Comparison of ENCODE assay signal across 8 cellular contexts in the genomic region with DNA sequence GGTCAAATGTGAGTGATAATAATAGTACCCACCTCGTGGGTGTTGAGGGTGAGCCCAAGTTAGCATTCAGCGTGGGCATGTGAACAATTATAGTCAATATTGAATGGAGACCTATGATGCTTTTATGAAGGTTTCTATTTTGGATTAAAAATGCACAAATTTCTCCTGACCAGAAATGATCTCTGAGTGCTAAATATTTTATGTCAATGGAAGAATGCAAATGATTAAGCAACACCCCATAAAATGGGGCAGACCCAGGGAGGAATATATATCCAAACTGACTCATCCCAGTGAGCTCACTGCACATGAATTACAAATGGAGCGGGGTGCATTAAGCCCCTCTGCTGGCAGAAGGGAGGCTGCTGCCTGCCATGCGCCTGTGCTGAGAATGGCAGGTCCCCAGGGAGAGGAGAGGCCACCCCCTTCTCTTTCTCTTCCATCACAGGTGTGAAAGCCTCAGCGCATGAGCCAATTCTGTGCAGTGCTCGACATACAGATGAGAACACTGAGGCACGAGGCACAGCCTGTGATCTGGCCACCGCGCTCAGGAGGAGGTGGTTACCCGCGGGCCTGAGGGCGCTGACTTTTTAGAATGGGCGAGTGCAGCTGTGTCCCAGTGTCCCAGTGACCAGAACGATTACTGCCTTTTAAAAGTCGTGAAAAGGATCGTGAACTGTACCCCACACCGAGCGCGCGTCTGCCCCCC. TPM values are rescaled to one million over a fixed set of nuclear protein-coding genes. Genes with fewer than 3 reads are reported as not detected.
DNase-seq lines count a peak whose midpoint lies in the region; ATAC-seq and TF ChIP-seq lines count a peak whose summit lies in the region.
"Not testable (repeated sequence)": the region's sequence is repeated elsewhere in the genome, so short reads cannot be mapped to it uniquely, and the experiment has no call there.

No MANE protein-coding gene starts in this region.

- not testable (repeated sequence) for H3K9me3 ChIP-seq in Karpas-422 (ENCODE audit: low read length); RWPE2 (ENCODE audit: severe bottlenecking); iPS-18c (ENCODE audit: control insufficient read depth, insufficient read depth, low read length); neutrophil; suprapubic skin

- H3K4me3 ChIP-seq in Karpas-422 (ENCODE audit: low read length) (peak overlapping the region; percentile 74), RWPE2 (ENCODE audit: severe bottlenecking) (peak overlapping the region; percentile 65), dorsolateral prefrontal cortex (peak overlapping the region; percentile 42 to 87 (median 73)), iPS-18c (ENCODE audit: insufficient read depth, low read depth, low read length) (peak overlapping the region; percentile 69), neutrophil (ENCODE audit: low read depth in 1 of 2, low read length in 1 of 2) (peak overlapping the region; percentile 67 to 78), suprapubic skin (peak overlapping the region; percentile 93)

- intact Hi-C loops in dorsolateral prefrontal cortex (cut with DNase I), result not testable (repeated sequence)

- peak overlapping the region; percentile 28; the same call in 1 of the 2 replicates for H2AFZ ChIP-seq in Karpas-422 (ENCODE audit: low read length)

- TF ChIP-seq CTCF in RWPE2 (IDR thresholded peaks at IDR 0.05; ENCODE audit: poor library complexity, severe bottlenecking); dorsolateral prefrontal cortex (IDR thresholded peaks at IDR 0.05 in 54 of 56, conservative IDR thresholded peaks at IDR 0.05 in 2 of 56; ENCODE audit: low read depth in 1 of 56, partially characterized antibody in 56 of 56); neutrophil (IDR thresholded peaks at IDR 0.05); suprapubic skin (IDR thresholded peaks at IDR 0.05): not testable (repeated sequence)

- H3K27me3 ChIP-seq in Karpas-422 (ENCODE audit: low read length); RWPE2 (ENCODE audit: insufficient read depth, poor library complexity, severe bottlenecking); dorsolateral prefrontal cortex; suprapubic skin: not testable (repeated sequence)
- peaks cover 22% of the 10 kb centered on the region for H3K27me3 ChIP-seq in neutrophil

- H3K36me3 Mint-ChIP-seq in activated T-cell treated with anti-CD3 and anti-CD28 coated beads, Interleukin-2, amount 50 U/mL, for 24 hours (ENCODE audit: low read depth), result peaks cover 14% of the 10 kb centered on the region

- H3K4me1 ChIP-seq in Karpas-422 (ENCODE audit: low read length), result peaks cover 13% of the 10 kb centered on the region
- H3K4me1 ChIP-seq in RWPE2 (ENCODE audit: insufficient read depth, poor library complexity, severe bottlenecking); neutrophil (ENCODE audit: control insufficient read depth in 1 of 2, insufficient read depth in 1 of 2, low read depth in 1 of 2, low read length in 1 of 2): not testable (repeated sequence)
- H3K4me1 ChIP-seq in suprapubic skin, result peaks cover 13% of the 10 kb centered on the region

- peaks cover 27% of the 10 kb centered on the region for H3K4me1 Mint-ChIP-seq in activated T-cell treated with anti-CD3 and anti-CD28 coated beads, Interleukin-2, amount 50 U/mL, for 24 hours (ENCODE audit: low read depth)

- peak overlapping the region; percentile 71 for H3K4me2 ChIP-seq in Karpas-422 (ENCODE audit: low read depth, low read length, poor library complexity, severe bottlenecking)

- DNase-seq in DMS53 (lab: John Stamatoyannopoulos, UW), result peak; percentile 76
- peak; percentile 75 for DNase-seq in Karpas-422
- not testable (repeated sequence) for DNase-seq in RWPE2 (ENCODE audit: low spot score); suprapubic skin (ENCODE audit: low spot score in 2 of 2)
- peak; percentile 58 for DNase-seq in activated T-cell treated with anti-CD3 and anti-CD28 coated beads, Interleukin-2, amount 50 U/mL, for 24 hours
- DNase-seq in dorsolateral prefrontal cortex, result peak in 5 of 10 donors; percentile 9 to 68 (median 62)

- not testable (repeated sequence) for H3K9me3 Mint-ChIP-seq in activated T-cell treated with anti-CD3 and anti-CD28 coated beads, Interleukin-2, amount 50 U/mL, for 24 hours

- H3K27me3 Mint-ChIP-seq in activated T-cell treated with anti-CD3 and anti-CD28 coated beads, Interleukin-2, amount 50 U/mL, for 24 hours, result not testable (repeated sequence)

- WGBS in suprapubic skin, result 13% methylated on average over 13 of the region's 20 CpGs

- TF ChIP-seq POLR2A in suprapubic skin (IDR thresholded peaks at IDR 0.05), result not testable (repeated sequence)

- peak overlapping the region; percentile 75 for H3K9ac ChIP-seq in Karpas-422 (ENCODE audit: low read length)

- H3K27ac ChIP-seq in Karpas-422 (ENCODE audit: low read length) (peak overlapping the region; percentile 40; the same call in 1 of the 2 replicates), RWPE2 (ENCODE audit: poor library complexity, severe bottlenecking) (peak overlapping the region; percentile 71), dorsolateral prefrontal cortex (peak overlapping the region in 49 of 59 donors; percentile 11 to 89 (median 72)), neutrophil (peak overlapping the region; percentile 71), suprapubic skin (peak overlapping the region; percentile 81)

- not testable (repeated sequence) for H4K20me1 ChIP-seq in Karpas-422 (ENCODE audit: insufficient read depth, low read depth, low read length)

- not testable (repeated sequence) for TF ChIP-seq EP300 in suprapubic skin (IDR thresholded peaks at IDR 0.05)

- H3K79me2 ChIP-seq in Karpas-422 (ENCODE audit: low read length), result not testable (repeated sequence)

- H3K9me2 ChIP-seq in Karpas-422 (replicated peaks; ENCODE audit: insufficient read depth, low read length), result not testable (repeated sequence)

- H3K27ac Mint-ChIP-seq in activated T-cell treated with anti-CD3 and anti-CD28 coated beads, Interleukin-2, amount 50 U/mL, for 24 hours, result peak overlapping the region; percentile 87

- not testable (repeated sequence) for ATAC-seq in RWPE2 (ENCODE audit: low read depth)

- not testable (repeated sequence) for H3K36me3 ChIP-seq in Karpas-422 (ENCODE audit: insufficient read depth, low read length); RWPE2 (ENCODE audit: low read depth); neutrophil; suprapubic skin

- peak overlapping the region; percentile 83 for H3K4me3 Mint-ChIP-seq in activated T-cell treated with anti-CD3 and anti-CD28 coated beads, Interleukin-2, amount 50 U/mL, for 24 hours

RNA-seq across cellular contexts. Expression of a gene that starts 14.7 kb away (rescaled TPM):
- not detected in 2 replicates for total RNA-seq in Karpas-422 (2014; rRNA removed; shearing (Covaris generic); ENCODE audit: low replicate concordance)
- total RNA-seq in dorsolateral prefrontal cortex, result 1 to 10 TPM in 32 of 120 experiments, under 1 TPM in 80, not detected in 8; 0.16 to 3.3 (median 0.77) TPM
- not detected for total RNA-seq in suprapubic skin
